ENCODE assay signal across 12 cellular contexts in genomic region chr5:89342106-89342876, GRCh38.
DNase-seq lines count a peak whose midpoint lies in the region; ATAC-seq, FAIRE-seq and TF ChIP-seq lines count a peak whose summit lies in the region.
"Had no signal": no experiment of that assay in that cellular context is flagged by ENCODE, and none has a peak within 500 bp of the region (broad histone marks: within the 10 kb centered on the region; RNA-seq: fewer than 3 reads in every experiment).

No MANE protein-coding gene starts in this region.

- TF ChIP-seq CTCF in astrocyte (IDR thresholded peaks at IDR 0.05; ENCODE audit: insufficient read depth, low read depth, low read length) (no peak), mucosa of descending colon (IDR thresholded peaks at IDR 0.05) (no peak)

- no peaks in the 10 kb centered on the region for H3K79me2 ChIP-seq in astrocyte (ENCODE audit: insufficient read depth, low read length)

- no peaks in the 10 kb centered on the region for H3K36me3 ChIP-seq in astrocyte (ENCODE audit: insufficient read depth, low read length)
- H3K36me3 ChIP-seq in mucosa of descending colon (ENCODE audit: low read depth), result no peaks in the 10 kb centered on the region
- H3K36me3 ChIP-seq: esophagus squamous epithelium, upper lobe of left lung had no signal

- ATAC-seq in HG03045 (IDR thresholded peaks at IDR 0.05; ENCODE audit: unreplicated experiment) (peak; percentile 37), mucosa of descending colon (no peak)
- ATAC-seq in stimulated activated memory B cell treated with anti-CD40 and anti-IgM and Interleukin-4, amounts not matched to agents 10 μg/mL and 1 μg/mL and 100 μg/mL, for 72 hours, result peak; percentile 57
- ATAC-seq: A549, HCT116 had no signal

- H3K27me3 ChIP-seq in astrocyte (ENCODE audit: insufficient read depth, low read length), result no peaks in the 10 kb centered on the region
- H3K27me3 ChIP-seq: esophagus squamous epithelium, upper lobe of left lung had no signal

- DNase-seq in NCI-H2196 treated with DMSO at 0.1 percent for 48 hours (lab: John Stamatoyannopoulos, UW; ENCODE audit: unreplicated experiment), result peak; percentile 9
- DNase-seq in NCI-H2196 (lab: John Stamatoyannopoulos, UW; ENCODE audit: unreplicated experiment), result no peak
- peak; percentile 95 for DNase-seq in astrocyte (ENCODE audit: low read depth)
- no peak for DNase-seq in activated T-cell treated with anti-CD3 and anti-CD28 coated beads, Interleukin-2, amount 50 U/mL, for 24 hours
- DNase-seq in DMS114 treated with DMSO at 0.1 percent for 48 hours (lab: John Stamatoyannopoulos, UW; ENCODE audit: unreplicated experiment), result no peak
- no peak for DNase-seq in mucosa of descending colon
- DNase-seq: esophagus squamous epithelium, upper lobe of left lung had no signal

- no peak overlapping the region for H3K4me3 ChIP-seq in astrocyte (ENCODE audit: insufficient read depth, low read depth, low read length)
- H3K4me3 ChIP-seq in mucosa of descending colon, result no peak overlapping the region
- H3K4me3 ChIP-seq: A549, esophagus squamous epithelium, upper lobe of left lung had no signal

- H3K9me3 ChIP-seq in astrocyte (ENCODE audit: insufficient read depth, low read depth, low read length) (no peaks in the 10 kb centered on the region), mucosa of descending colon (no peaks in the 10 kb centered on the region)
- H3K9me3 ChIP-seq: A549, esophagus squamous epithelium, upper lobe of left lung had no signal

- intact Hi-C loops in mucosa of descending colon (cut with DNase I, micrococcal nuclease), result no loop called here

- peak; percentile 23 for FAIRE-seq in astrocyte (lab: Jason Lieb, UNC)
- FAIRE-seq: A549 had no signal

- H3K9ac ChIP-seq in astrocyte (ENCODE audit: low read length), result no peak overlapping the region

- no peaks in the 10 kb centered on the region for H3K27me3 Mint-ChIP-seq in astrocyte (ENCODE audit: low read depth, unreplicated experiment)
- H3K27me3 Mint-ChIP-seq in stimulated activated memory B cell treated with anti-CD40 and anti-IgM and Interleukin-4, amounts not matched to agents 10 μg/mL and 1 μg/mL and 100 μg/mL, for 72 hours, result no peaks in the 10 kb centered on the region
- no peaks in the 10 kb centered on the region for H3K27me3 Mint-ChIP-seq in activated T-cell treated with anti-CD3 and anti-CD28 coated beads, Interleukin-2, amount 50 U/mL, for 24 hours

- peaks cover 22% of the 10 kb centered on the region for H3K4me1 Mint-ChIP-seq in astrocyte (ENCODE audit: low read depth, unreplicated experiment)
- peaks cover 33% of the 10 kb centered on the region for H3K4me1 Mint-ChIP-seq in stimulated activated memory B cell treated with anti-CD40 and anti-IgM and Interleukin-4, amounts not matched to agents 10 μg/mL and 1 μg/mL and 100 μg/mL, for 72 hours
- H3K4me1 Mint-ChIP-seq in activated T-cell treated with anti-CD3 and anti-CD28 coated beads, Interleukin-2, amount 50 U/mL, for 24 hours (ENCODE audit: low read depth), result peaks cover 5% of the 10 kb centered on the region

- no peaks in the 10 kb centered on the region for H3K36me3 Mint-ChIP-seq in astrocyte (ENCODE audit: low read depth, unreplicated experiment)
- no peaks in the 10 kb centered on the region for H3K36me3 Mint-ChIP-seq in stimulated activated memory B cell treated with anti-CD40 and anti-IgM and Interleukin-4, amounts not matched to agents 10 μg/mL and 1 μg/mL and 100 μg/mL, for 72 hours
- H3K36me3 Mint-ChIP-seq in activated T-cell treated with anti-CD3 and anti-CD28 coated beads, Interleukin-2, amount 50 U/mL, for 24 hours (ENCODE audit: low read depth), result no peaks in the 10 kb centered on the region

- H3K9me3 Mint-ChIP-seq in astrocyte (ENCODE audit: unreplicated experiment), result no peaks in the 10 kb centered on the region
- H3K9me3 Mint-ChIP-seq in stimulated activated memory B cell treated with anti-CD40 and anti-IgM and Interleukin-4, amounts not matched to agents 10 μg/mL and 1 μg/mL and 100 μg/mL, for 72 hours, result peaks cover 3% of the 10 kb centered on the region
- H3K9me3 Mint-ChIP-seq in activated T-cell treated with anti-CD3 and anti-CD28 coated beads, Interleukin-2, amount 50 U/mL, for 24 hours, result no peaks in the 10 kb centered on the region

- peak overlapping the region; percentile 1 for H3K27ac ChIP-seq in astrocyte (ENCODE audit: low read depth, low read length)
- H3K27ac ChIP-seq: A549, esophagus squamous epithelium, upper lobe of left lung had no signal

- H3K4me1 ChIP-seq in astrocyte (ENCODE audit: insufficient read depth, low read length), result no peaks in the 10 kb centered on the region
- no peaks in the 10 kb centered on the region for H3K4me1 ChIP-seq in mucosa of descending colon (ENCODE audit: low read depth)
- H3K4me1 ChIP-seq: A549, esophagus squamous epithelium, upper lobe of left lung had no signal

- H3K27ac Mint-ChIP-seq in astrocyte (ENCODE audit: unreplicated experiment), result peak overlapping the region; percentile 80
- H3K27ac Mint-ChIP-seq in stimulated activated memory B cell treated with anti-CD40 and anti-IgM and Interleukin-4, amounts not matched to agents 10 μg/mL and 1 μg/mL and 100 μg/mL, for 72 hours, result peak overlapping the region; percentile 77
- H3K27ac Mint-ChIP-seq in activated T-cell treated with anti-CD3 and anti-CD28 coated beads, Interleukin-2, amount 50 U/mL, for 24 hours, result no peak overlapping the region

- peak overlapping the region; percentile 21 for H3K4me2 ChIP-seq in astrocyte (ENCODE audit: low read length)
- H3K4me2 ChIP-seq: A549 had no signal

- no peak overlapping the region for H3K4me3 Mint-ChIP-seq in astrocyte (ENCODE audit: unreplicated experiment)
- H3K4me3 Mint-ChIP-seq in stimulated activated memory B cell treated with anti-CD40 and anti-IgM and Interleukin-4, amounts not matched to agents 10 μg/mL and 1 μg/mL and 100 μg/mL, for 72 hours, result no peak overlapping the region
- no peak overlapping the region for H3K4me3 Mint-ChIP-seq in activated T-cell treated with anti-CD3 and anti-CD28 coated beads, Interleukin-2, amount 50 U/mL, for 24 hours

- no peak overlapping the region for H2AFZ ChIP-seq in astrocyte (ENCODE audit: low read depth, low read length)

- no peaks in the 10 kb centered on the region for H4K20me1 ChIP-seq in astrocyte (ENCODE audit: insufficient read depth, low read length)

Comparison
In these comparisons a context has a peak if more than half of its experiments do, and no peak if none do; other contexts are left out.
1. DNase-seq: peak in NCI-H2196 treated with DMSO at 0.1 percent for 48 hours (single experiment) and astrocyte (single experiment); none in NCI-H2196 (single experiment), activated T-cell treated with anti-CD3 and anti-CD28 coated beads, Interleukin-2, amount 50 U/mL, for 24 hours (single experiment), DMS114 treated with DMSO at 0.1 percent for 48 hours (single experiment) and mucosa of descending colon (0 of 3).